In the genomic region with DNA sequence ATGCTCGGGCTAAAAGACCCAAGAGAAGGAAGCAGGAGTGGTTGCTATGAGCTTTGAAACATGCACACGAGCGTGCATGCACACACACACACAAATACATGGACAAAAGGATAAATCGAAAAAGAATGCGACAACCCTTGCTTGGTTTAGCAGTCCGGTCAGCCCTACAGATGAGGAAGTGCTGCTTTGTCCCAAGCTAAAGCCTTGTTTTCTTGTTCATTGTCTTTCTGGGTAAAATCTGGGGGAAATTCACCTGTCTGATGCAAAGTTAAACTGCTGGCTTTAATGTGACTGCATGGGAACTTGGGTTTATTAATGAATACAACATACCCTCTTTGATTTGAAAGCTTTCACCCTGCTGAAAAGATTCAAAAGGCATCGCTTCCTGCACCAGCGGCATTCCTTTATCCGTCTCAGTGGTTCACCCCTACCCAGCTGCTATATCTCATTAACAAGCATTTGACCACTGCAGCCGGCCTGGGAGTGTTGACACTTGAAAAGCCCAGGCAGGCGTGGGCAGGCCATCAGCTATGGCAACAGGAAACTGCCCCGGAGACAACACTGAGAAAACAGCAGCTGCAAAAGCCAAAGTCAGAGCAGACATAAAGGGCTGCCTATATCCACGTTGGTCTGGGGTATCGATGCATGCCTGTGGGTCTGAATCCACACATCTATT, we compare ENCODE assay signal across 1 cellular context.
TF ChIP-seq lines count a peak whose summit lies in the region.

No MANE protein-coding gene starts in this region.

TF ChIP-seq in H1, 55 proteins besides CTCF, POLR2A, EP300 and RAD21:
- TF ChIP-seq SIN3A (conservative IDR thresholded peaks at IDR 0.05 in 1 of 2, IDR thresholded peaks at IDR 0.05 in 1 of 2; ENCODE audit: low read depth in 1 of 2, low read length in 2 of 2), result 0 out of 4 replicates have a peak, but pooled peaks have one; percentile 32 to 60
- 0 out of 2 replicates have a peak, but pooled peaks have one; percentile 29 for TF ChIP-seq JUND (IDR thresholded peaks at IDR 0.05; ENCODE audit: low read length)
- TF ChIP-seq TBP (IDR thresholded peaks at IDR 0.05; ENCODE audit: low read depth, low read length), result no peak
- TF ChIP-seq RBBP5 (IDR thresholded peaks at IDR 0.05; ENCODE audit: borderline replicate concordance, low read depth, low read length), result no peak
- peak; percentile 92 for TF ChIP-seq CHD7 (IDR thresholded peaks at IDR 0.05; ENCODE audit: insufficient replicate concordance, low read length)
- no peak for TF ChIP-seq POU5F1 (IDR thresholded peaks at IDR 0.05; ENCODE audit: low read depth, low read length)
- no peak for TF ChIP-seq RFX5 (IDR thresholded peaks at IDR 0.05; ENCODE audit: borderline replicate concordance, low read depth, low read length)
- TF ChIP-seq USF2 (IDR thresholded peaks at IDR 0.05; ENCODE audit: low read length), result no peak
- peak; percentile 53 for TF ChIP-seq TEAD4 (IDR thresholded peaks at IDR 0.05; ENCODE audit: low read depth, low read length)
- no peak for TF ChIP-seq KDM1A (IDR thresholded peaks at IDR 0.05; ENCODE audit: borderline replicate concordance, low read length)
- TF ChIP-seq BCL11A (IDR thresholded peaks at IDR 0.05; ENCODE audit: low read depth in 2 of 2, low read length in 2 of 2), result peak in 1 of 2 experiments; percentile 81
- no peak for TF ChIP-seq ATF3 (IDR thresholded peaks at IDR 0.05; ENCODE audit: insufficient read depth, low read depth, low read length)
- no peak for TF ChIP-seq GTF2F1 (IDR thresholded peaks at IDR 0.05; ENCODE audit: borderline replicate concordance, low read depth, low read length)
- TF ChIP-seq SIRT6 (IDR thresholded peaks at IDR 0.05; ENCODE audit: low read length), result no peak
- no peak for TF ChIP-seq PHF8 (conservative IDR thresholded peaks at IDR 0.05; ENCODE audit: low read depth, low read length)
- no peak for TF ChIP-seq POLR2AphosphoS5 (IDR thresholded peaks at IDR 0.05; ENCODE audit: low read depth, low read length)
- TF ChIP-seq SRF (IDR thresholded peaks at IDR 0.05; ENCODE audit: low read depth, low read length), result no peak
- peak in 1 of 2 experiments; percentile 91; a peak in 2 of 4 replicates for TF ChIP-seq HDAC2 (IDR thresholded peaks at IDR 0.05; ENCODE audit: borderline replicate concordance in 1 of 2, low read depth in 2 of 2, low read length in 2 of 2)
- no peak for TF ChIP-seq ZNF274 (IDR thresholded peaks at IDR 0.05; ENCODE audit: borderline replicate concordance, extremely low read depth, low read length)
- TF ChIP-seq CEBPB (IDR thresholded peaks at IDR 0.05; ENCODE audit: low read depth, low read length), result no peak
- TF ChIP-seq, protein P1, sequence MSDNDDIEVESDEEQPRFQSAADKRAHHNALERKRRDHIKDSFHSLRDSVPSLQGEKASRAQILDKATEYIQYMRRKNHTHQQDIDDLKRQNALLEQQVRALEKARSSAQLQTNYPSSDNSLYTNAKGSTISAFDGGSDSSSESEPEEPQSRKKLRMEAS (IDR thresholded peaks at IDR 0.05), result peak; percentile 45; the same call in 1 of the 2 replicates
- TF ChIP-seq, protein P2, sequence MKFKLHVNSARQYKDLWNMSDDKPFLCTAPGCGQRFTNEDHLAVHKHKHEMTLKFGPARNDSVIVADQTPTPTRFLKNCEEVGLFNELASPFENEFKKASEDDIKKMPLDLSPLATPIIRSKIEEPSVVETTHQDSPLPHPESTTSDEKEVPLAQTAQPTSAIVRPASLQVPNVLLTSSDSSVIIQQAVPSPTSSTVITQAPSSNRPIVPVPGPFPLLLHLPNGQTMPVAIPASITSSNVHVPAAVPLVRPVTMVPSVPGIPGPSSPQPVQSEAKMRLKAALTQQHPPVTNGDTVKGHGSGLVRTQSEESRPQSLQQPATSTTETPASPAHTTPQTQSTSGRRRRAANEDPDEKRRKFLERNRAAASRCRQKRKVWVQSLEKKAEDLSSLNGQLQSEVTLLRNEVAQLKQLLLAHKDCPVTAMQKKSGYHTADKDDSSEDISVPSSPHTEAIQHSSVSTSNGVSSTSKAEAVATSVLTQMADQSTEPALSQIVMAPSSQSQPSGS (IDR thresholded peaks at IDR 0.05; ENCODE audit: low read length), result no peak
- TF ChIP-seq MAFK (IDR thresholded peaks at IDR 0.05; ENCODE audit: low read depth, low read length), result no peak
- TF ChIP-seq TCF12 (IDR thresholded peaks at IDR 0.05; ENCODE audit: low read depth, low read length), result peak; percentile 91
- no peak for TF ChIP-seq NRF1 (IDR thresholded peaks at IDR 0.05; ENCODE audit: low read depth, low read length)
- TF ChIP-seq BACH1 (IDR thresholded peaks at IDR 0.05; ENCODE audit: low read length), result no peak
- 0 out of 2 replicates have a peak, but pooled peaks have one; percentile 53 for TF ChIP-seq RXRA (IDR thresholded peaks at IDR 0.05; ENCODE audit: insufficient read depth, low read depth, low read length)
- TF ChIP-seq, protein P3, sequence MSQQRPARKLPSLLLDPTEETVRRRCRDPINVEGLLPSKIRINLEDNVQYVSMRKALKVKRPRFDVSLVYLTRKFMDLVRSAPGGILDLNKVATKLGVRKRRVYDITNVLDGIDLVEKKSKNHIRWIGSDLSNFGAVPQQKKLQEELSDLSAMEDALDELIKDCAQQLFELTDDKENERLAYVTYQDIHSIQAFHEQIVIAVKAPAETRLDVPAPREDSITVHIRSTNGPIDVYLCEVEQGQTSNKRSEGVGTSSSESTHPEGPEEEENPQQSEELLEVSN (IDR thresholded peaks at IDR 0.05), result no peak
- no peak for TF ChIP-seq KDM5A (IDR thresholded peaks at IDR 0.05; ENCODE audit: low read length)
- TF ChIP-seq SAP30 (IDR thresholded peaks at IDR 0.05; ENCODE audit: insufficient read depth, insufficient replicate concordance, low read length), result no peak
- TF ChIP-seq TAF7 (optimal IDR thresholded peaks at IDR 0.05; ENCODE audit: borderline replicate concordance, low read depth, low read length), result peak; percentile 48
- 0 out of 2 replicates have a peak, but pooled peaks have one; percentile 43 for TF ChIP-seq TAF1 (IDR thresholded peaks at IDR 0.05; ENCODE audit: low read depth, low read length)
- TF ChIP-seq SP1 (IDR thresholded peaks at IDR 0.05; ENCODE audit: low read depth, low read length), result peak; percentile 41; the same call in 1 of the 2 replicates
- TF ChIP-seq GABPA (IDR thresholded peaks at IDR 0.05; ENCODE audit: borderline replicate concordance, insufficient read depth, low read length), result no peak
- TF ChIP-seq JUN (IDR thresholded peaks at IDR 0.05; ENCODE audit: low read depth, low read length), result no peak
- TF ChIP-seq CHD2 (IDR thresholded peaks at IDR 0.05; ENCODE audit: low read length), result no peak
- no peak for TF ChIP-seq ASH2L (IDR thresholded peaks at IDR 0.05; ENCODE audit: low read length)
- TF ChIP-seq CREB1 (IDR thresholded peaks at IDR 0.05), result no peak; the same call in 1 of the 2 replicates
- no peak for TF ChIP-seq SIX5 (IDR thresholded peaks at IDR 0.05; ENCODE audit: low read depth, low read length)
- peak; percentile 85 for TF ChIP-seq EGR1 (IDR thresholded peaks at IDR 0.05; ENCODE audit: borderline replicate concordance, low read depth, low read length)
- peak; percentile 61 for TF ChIP-seq CTBP2 (IDR thresholded peaks at IDR 0.05; ENCODE audit: borderline replicate concordance, insufficient read depth, insufficient read length, low read length)
- TF ChIP-seq FOSL1 (IDR thresholded peaks at IDR 0.05; ENCODE audit: insufficient read depth, low read depth, low read length), result no peak
- TF ChIP-seq BRCA1 (IDR thresholded peaks at IDR 0.05; ENCODE audit: low read depth, low read length), result no peak
- TF ChIP-seq NANOG (IDR thresholded peaks at IDR 0.05; ENCODE audit: insufficient read depth, low read depth, low read length, poor library complexity, severe bottlenecking), result peak; percentile 93
- no peak for TF ChIP-seq EZH2 (IDR thresholded peaks at IDR 0.05; ENCODE audit: low read depth, low read length, severe bottlenecking)
- no peak for TF ChIP-seq CBX8 (IDR thresholded peaks at IDR 0.05; ENCODE audit: borderline replicate concordance, low read depth, low read length)
- TF ChIP-seq SP4 (IDR thresholded peaks at IDR 0.05; ENCODE audit: low read length), result no peak
- peak; percentile 64; the same call in 1 of the 2 replicates for TF ChIP-seq YY1 (IDR thresholded peaks at IDR 0.05; ENCODE audit: low read depth, low read length)
- TF ChIP-seq KDM4A (IDR thresholded peaks at IDR 0.05; ENCODE audit: low read depth, low read length, severe bottlenecking), result no peak
- no peak for TF ChIP-seq SUZ12 (IDR thresholded peaks at IDR 0.05; ENCODE audit: low read length)
